Comparison of ENCODE assay signal across 8 cellular contexts in the genomic region with DNA sequence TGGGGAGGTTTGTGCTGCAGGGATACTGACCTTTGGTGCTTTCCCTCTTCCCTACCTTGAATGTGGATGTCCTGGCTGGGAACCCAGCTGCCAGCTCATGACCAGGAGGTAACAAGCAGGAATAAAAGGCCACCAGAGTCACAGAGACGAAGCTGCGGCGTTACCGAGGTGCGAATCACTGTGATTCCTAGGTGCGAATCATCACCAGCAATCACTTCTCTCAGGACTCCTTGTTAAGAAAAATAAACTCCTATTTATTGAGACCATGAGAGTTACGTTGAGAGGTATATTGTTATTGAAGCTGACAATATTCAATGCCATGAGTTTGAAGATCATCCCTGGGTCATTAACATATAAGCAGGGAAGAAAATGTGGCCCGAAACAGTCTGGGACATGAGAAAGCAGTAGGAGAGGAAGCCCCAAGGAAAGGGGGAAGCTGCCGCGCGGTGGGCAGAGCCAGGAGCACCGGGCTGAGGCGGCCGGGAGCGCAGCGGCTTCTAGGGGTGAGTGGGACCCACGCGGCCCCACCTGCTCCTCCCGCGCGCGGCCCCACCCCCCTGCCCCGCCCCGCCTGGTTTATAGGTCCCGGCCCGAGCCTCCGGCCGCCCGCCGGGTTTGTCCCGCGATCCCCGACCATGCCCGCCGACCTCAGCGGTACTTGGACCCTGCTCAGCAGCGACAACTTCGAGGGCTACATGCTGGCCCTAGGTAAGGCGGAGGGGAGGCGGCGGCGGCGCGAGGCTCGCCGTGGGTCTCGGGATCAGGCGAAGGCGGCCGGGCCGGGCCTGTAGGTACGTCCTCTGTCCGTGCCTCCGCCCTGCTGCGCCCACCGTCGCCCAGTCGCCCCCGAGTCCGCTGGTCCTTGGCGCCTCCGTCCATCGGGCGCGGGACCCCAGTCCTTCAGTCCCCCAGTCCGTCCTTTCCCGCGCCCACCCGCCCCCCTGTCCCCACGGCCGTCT. TPM values are rescaled to one million over a fixed set of nuclear protein-coding genes. Genes with fewer than 3 reads are reported as not detected.
DNase-seq lines count a peak whose midpoint lies in the region; ATAC-seq, FAIRE-seq and TF ChIP-seq lines count a peak whose summit lies in the region.

A gene (plus strand): TSS at position 605 of the 959 bp plus-strand sequence. CDS start 31 bp downstream, at position 636.

- RAD21 ChIA-PET in GM12878 (lab: Charles Lee; ENCODE audit: unreplicated experiment) = no interaction called here

- no peak for TF ChIP-seq POLR2A in NB4 (IDR thresholded peaks at IDR 0.05; ENCODE audit: extremely low read depth, insufficient read length)
- TF ChIP-seq POLR2A in GM12878 (IDR thresholded peaks at IDR 0.05; ENCODE audit: low read depth, low read length) = no peak
- no peak for TF ChIP-seq POLR2A in spleen (IDR thresholded peaks at IDR 0.05)

- 26% methylated on average over 29 of the region's 71 CpGs for WGBS in GM12878 (ENCODE audit: insufficient coverage, insufficient replicate concordance, low lambda C conversion rate, missing lambda C conversion rate)
- 5 to 30% (median 7%) methylated on average over 16 to 71 of the region's 71 CpGs for WGBS in spleen, 5 donors

- TF ChIP-seq CTCF in DOHH2 (IDR thresholded peaks at IDR 0.05; ENCODE audit: low read depth, low read length, poor library complexity, severe bottlenecking) (no peak), NB4 (IDR thresholded peaks at IDR 0.05; ENCODE audit: low read depth, low read length) (no peak), GM12878 (IDR thresholded peaks at IDR 0.05 in 2 of 3, conservative IDR thresholded peaks at IDR 0.05 in 1 of 3; ENCODE audit: control insufficient read depth in 2 of 3, extremely low read depth in 1 of 3, insufficient read depth in 1 of 3, low read depth in 3 of 3, low read length in 3 of 3) (no peak), spleen (IDR thresholded peaks at IDR 0.05 in 8 of 11, conservative IDR thresholded peaks at IDR 0.05 in 3 of 11) (no peak)

- in situ Hi-C loops in GM12878 (cut with MboI) = no loop called here

- H3K9ac ChIP-seq in GM12878 (ENCODE audit: control insufficient read depth, insufficient read depth, low read length) (no peak within 1 kb of the TSS), iPS-20b (ENCODE audit: low read depth, low read length) (no peak within 1 kb of the TSS)

- H3K27ac ChIP-seq in DOHH2 (ENCODE audit: low read depth, low read length) (no peak within 1 kb of the TSS), GM12878 (ENCODE audit: control insufficient read depth, insufficient read depth) (no peak within 1 kb of the TSS), iPS-20b (ENCODE audit: low read length) (no peak within 1 kb of the TSS), spleen (peak within 1 kb of the TSS in 6 of 8 donors; percentile 32 to 77 (median 48))

- CTCF ChIA-PET in GM12878 (lab: Yijun Ruan, JAX) = no interaction called here

- H3K4me3 ChIP-seq in DOHH2 (ENCODE audit: low read length) (no peak within 1 kb of the TSS), NB4 (ENCODE audit: low read depth, low read length) (no peak within 1 kb of the TSS), GM12878 (no peak within 1 kb of the TSS), iPS-20b (ENCODE audit: low read length) (peak within 1 kb of the TSS; percentile 47), spleen (peak within 1 kb of the TSS; percentile 45 to 74 (median 55))

- ATAC-seq in GM12878 (no peak), HG03442 (IDR thresholded peaks at IDR 0.05; ENCODE audit: unreplicated experiment) (no peak), HG02588 (IDR thresholded peaks at IDR 0.05; ENCODE audit: unreplicated experiment) (no peak)

- H4K20me1 ChIP-seq in DOHH2 (ENCODE audit: control insufficient read depth, insufficient read depth, low read depth, low read length) (0 out of 2 replicates have a peak, but pooled peaks cover 3% of the 10 kb centered on the region), GM12878 (ENCODE audit: control insufficient read depth, insufficient read depth) (no peaks in the 10 kb centered on the region)

- no peaks in the 10 kb centered on the region for H3K36me3 ChIP-seq in DOHH2 (ENCODE audit: control insufficient read depth, low read length)
- no peaks in the 10 kb centered on the region for H3K36me3 ChIP-seq in GM12878 (ENCODE audit: control insufficient read depth in 2 of 2, insufficient read depth in 2 of 2, low read length in 1 of 2)
- no peaks in the 10 kb centered on the region for H3K36me3 ChIP-seq in iPS-20b (ENCODE audit: insufficient read depth, low read depth, low read length)
- H3K36me3 ChIP-seq in spleen = no peaks in the 10 kb centered on the region

- POLR2A ChIA-PET in GM12878 (lab: Charles Lee) = no interaction called here

- DNase-seq in NB4 (ENCODE audit: low read depth) = peak; percentile 18
- no peak for DNase-seq in GM12878 (ENCODE audit: low read depth, low spot score)
- DNase-seq in spleen = peak; percentile 88
- no peak for DNase-seq in T1000 (lab: John Stamatoyannopoulos, UW)

- SMC1A ChIA-PET in GM12878 (lab: Charles Lee; ENCODE audit: uncharacterized antibody, unreplicated experiment) = no interaction called here

- no peak for TF ChIP-seq EP300 in GM12878 (IDR thresholded peaks at IDR 0.05; ENCODE audit: borderline replicate concordance in 1 of 2, control insufficient read depth in 1 of 2, low read depth in 2 of 2, low read length in 2 of 2)

- no peaks in the 10 kb centered on the region for H3K9me3 ChIP-seq in DOHH2 (ENCODE audit: control insufficient read depth, insufficient read depth, low read length)
- H3K9me3 ChIP-seq in GM12878 (replicated peaks; ENCODE audit: control insufficient read depth, insufficient read depth, low read length) = peaks cover 8% of the 10 kb centered on the region
- H3K9me3 ChIP-seq in iPS-20b (ENCODE audit: insufficient read depth, low read depth, low read length) = no peaks in the 10 kb centered on the region
- H3K9me3 ChIP-seq in spleen = peaks cover 0 to 14% (median 5%) of the 10 kb centered on the region in 8 donors

- peaks cover 7% of the 10 kb centered on the region for H3K27me3 ChIP-seq in DOHH2 (ENCODE audit: control insufficient read depth, low read length)
- no peaks in the 10 kb centered on the region; a peak in 2 of 4 replicates for H3K27me3 ChIP-seq in GM12878 (replicated peaks in 1 of 2; ENCODE audit: control insufficient read depth in 2 of 2, insufficient read depth in 2 of 2, low read length in 1 of 2)
- H3K27me3 ChIP-seq in iPS-20b (ENCODE audit: insufficient read depth, low read length) = peaks cover 47% of the 10 kb centered on the region
- peaks cover 0 to 70% (median 19%) of the 10 kb centered on the region in 7 donors for H3K27me3 ChIP-seq in spleen (replicated peaks in 1 of 7)

- H3K79me2 ChIP-seq in DOHH2 (ENCODE audit: control insufficient read depth, low read length) (no peaks in the 10 kb centered on the region), GM12878 (ENCODE audit: control insufficient read depth, insufficient read depth, low read length) (no peaks in the 10 kb centered on the region)

- no peak within 1 kb of the TSS for H2AFZ ChIP-seq in GM12878 (ENCODE audit: control insufficient read depth, low read depth, low read length)

- H3K4me1 ChIP-seq in DOHH2 (ENCODE audit: control insufficient read depth, low read length) = no peaks in the 10 kb centered on the region
- no peaks in the 10 kb centered on the region for H3K4me1 ChIP-seq in GM12878 (ENCODE audit: control insufficient read depth, insufficient read depth, low read length)
- H3K4me1 ChIP-seq in iPS-20b (ENCODE audit: insufficient read depth, low read length) = no peaks in the 10 kb centered on the region
- peaks cover 4 to 45% (median 33%) of the 10 kb centered on the region in 6 donors for H3K4me1 ChIP-seq in spleen

- no TSS peak for BruUV-seq in GM12878 (replicated peaks; lab: Mats Ljungman, UMichigan)

- intact Hi-C loops in GM12878 (cut with micrococcal nuclease; ENCODE audit: unreplicated experiment) (no loop called here), spleen (cut with DNase I; ENCODE audit: low total_unique reads) (no loop called here)

- H3K9me2 ChIP-seq in DOHH2 (replicated peaks; ENCODE audit: control insufficient read depth, low read length) = no peaks in the 10 kb centered on the region

- no peaks in the 10 kb centered on the region for H3F3A ChIP-seq in DOHH2 (ENCODE audit: control insufficient read depth, insufficient read depth)

- no peak for TF ChIP-seq RAD21 in GM12878 (IDR thresholded peaks at IDR 0.05; ENCODE audit: insufficient read depth, low read depth, low read length)

- FAIRE-seq in GM12878 (lab: Jason Lieb, UNC) = no peak

- H3K4me2 ChIP-seq in DOHH2 (ENCODE audit: low read length) = peak within 1 kb of the TSS; percentile 11; the same call in 1 of the 2 replicates
- H3K4me2 ChIP-seq in GM12878 (ENCODE audit: control insufficient read depth, insufficient read depth) = peak within 1 kb of the TSS; percentile 55; the same call in 1 of the 2 replicates

RNA-seq across cellular contexts. Expression of the gene that starts here (rescaled TPM):
- not detected in 2 replicates for total RNA-seq in GM12878 (2013; cell fraction: nucleolus; rRNA removed)
- total RNA-seq in GM12878 (2014; rRNA removed) (not detected in 2 replicates), GM12878 (2014; rRNA removed; fragmentation: Illumina TruSeq; extraction: Trizol) (not detected in 2 replicates), GM12878 (2021) (not detected in 2 replicates), spleen (100 to 1,000 TPM in 2 of 7 donors, 10 to 100 TPM in 5; 21.1 to 144 (median 71.3) TPM)
- polyA plus RNA-seq in GM12878 (2011; ENCODE audit: low read depth) = not detected
- polyA plus RNA-seq in GM12878 (2011; rRNA removed) (not detected in 2 replicates), GM12878 (2014; fragmentation: Illumina TruSeq; extraction: Trizol) (not detected in 2 replicates), GM12878 (2014; fragmentation: Nextera tagmentation; extraction: Ambion mirVana) (not detected), GM12878 (2014; rRNA removed) (0.15 TPM in 1 of 2 replicates, not detected in the other), GM12878 (2016; fragmentation: Nextera tagmentation; extraction: Ambion mirVana) (under 1 TPM in 1 of 2 experiments, not detected in 1; 0.20 TPM), spleen (100 to 1,000 TPM in 1 of 3 donors, 10 to 100 TPM in 2; 52.1 to 161 (median 58.6) TPM)
- polyA plus RNA-seq in GM12878 (2011; cell fraction: cytosol; rRNA removed) = not detected in 2 replicates
- not detected in 2 replicates for polyA plus RNA-seq in GM12878 (2011; cell fraction: nucleus; rRNA removed)
- polyA plus RNA-seq in GM12878 (2012) = not detected in 2 replicates
- polyA minus RNA-seq in GM12878 (2011; rRNA and poly(A)+ RNA removed) = not detected in 2 replicates
- not detected in 2 replicates for polyA minus RNA-seq in GM12878 (2011; cell fraction: cytosol; rRNA and poly(A)+ RNA removed)
- not detected in 2 replicates for polyA minus RNA-seq in GM12878 (2011; cell fraction: nucleus; rRNA and poly(A)+ RNA removed)

Comparison
In these comparisons a context has a peak if more than half of its experiments do, and no peak if none do; other contexts are left out.
1. RNA of the gene that starts here (total RNA-seq): 21.1 to 144 TPM in spleen; not detected in GM12878; every median in the first group is over 10 times any median in the second.
2. RNA of the gene that starts here (polyA plus RNA-seq): 52.1 to 161 TPM in spleen; 0.15 to 0.20 TPM in GM12878; every median in the first group is over 10 times any median in the second.
3. H3K27ac ChIP-seq: peak in spleen (6 of 8); none in DOHH2 (single experiment), GM12878 (single experiment) and iPS-20b (single experiment).
4. H3K4me3 ChIP-seq: peak in iPS-20b (single experiment) and spleen (8 of 8); none in DOHH2 (single experiment), NB4 (single experiment) and GM12878 (single experiment).
5. DNase-seq: peak in NB4 (single experiment) and spleen (single experiment); none in GM12878 (single experiment) and T1000 (single experiment).